Comparison of ENCODE assay signal across 8 cellular contexts in the genomic region with DNA sequence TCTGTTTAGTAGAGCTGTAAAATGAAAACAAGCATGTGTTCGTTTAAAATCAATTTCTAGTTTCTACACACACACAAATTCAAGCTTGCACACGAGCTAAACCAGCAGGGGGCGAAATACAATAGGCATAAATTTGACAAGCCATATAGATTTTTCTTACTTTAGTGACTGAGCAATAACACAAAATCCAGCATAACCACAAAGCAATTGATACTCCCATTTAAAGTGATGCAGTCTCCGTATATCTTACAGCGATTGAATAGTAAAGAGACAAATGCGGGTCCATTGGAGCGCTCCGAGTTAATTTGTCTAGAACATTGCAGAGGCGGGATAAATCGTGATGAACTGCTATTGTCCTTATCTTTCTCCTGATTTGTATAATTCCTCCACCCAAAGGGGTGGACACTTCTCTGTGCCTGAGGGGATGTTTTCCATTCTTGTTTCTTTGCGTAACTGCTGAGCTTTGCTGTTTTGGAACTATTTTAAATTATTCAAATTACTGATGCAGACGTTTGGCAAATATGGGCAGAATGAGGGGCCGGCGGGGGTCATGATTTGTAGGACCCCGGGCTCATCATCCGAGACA. TPM values are rescaled to one million over a fixed set of nuclear protein-coding genes. Genes with fewer than 3 reads are reported as not detected.
DNase-seq lines count a peak whose midpoint lies in the region; ATAC-seq and TF ChIP-seq lines count a peak whose summit lies in the region.

No MANE protein-coding gene starts in this region.

- no peaks in the 10 kb centered on the region for H3F3A ChIP-seq in Loucy (ENCODE audit: low read depth)

- H4K20me1 ChIP-seq in Loucy (ENCODE audit: insufficient read depth, low read length, poor library complexity, severe bottlenecking) = peaks cover 31% of the 10 kb centered on the region

- H2AFZ ChIP-seq in Loucy (ENCODE audit: low read length) = peak overlapping the region; percentile 97

- H3K4me1 ChIP-seq in Loucy (ENCODE audit: insufficient read depth, low read length, poor library complexity, severe bottlenecking) (peaks cover 40% of the 10 kb centered on the region), thoracic aorta (ENCODE audit: control insufficient read depth in 1 of 2, low read depth in 2 of 2) (peaks cover 0 to 3% of the 10 kb centered on the region in 2 donors)

- no peak overlapping the region for H3K27ac ChIP-seq in thoracic aorta

- DNase-seq in DMS153 treated with DMSO at 0.1 percent for 48 hours (lab: John Stamatoyannopoulos, UW; ENCODE audit: unreplicated experiment) (peak; percentile 83), SHP77 (lab: John Stamatoyannopoulos, UW) (peak; percentile 80 to 84), foreskin fibroblast (peak; percentile 71 to 91), omental fat pad (ENCODE audit: low spot score) (peak; percentile 53), thoracic aorta (ENCODE audit: low spot score) (no peak)
- DNase-seq in activated effector memory CD4-positive, alpha-beta T cell treated with anti-CD3 and anti-CD28 coated beads, Interleukin-2, amount 50 U/mL, for 16 hours = peak; percentile 86

- no peaks in the 10 kb centered on the region for H3K27me3 ChIP-seq in Loucy (ENCODE audit: insufficient read depth, low read length, poor library complexity, severe bottlenecking)
- no peaks in the 10 kb centered on the region for H3K27me3 ChIP-seq in thoracic aorta (replicated peaks; ENCODE audit: insufficient read depth)

- no peaks in the 10 kb centered on the region for H3K9me3 ChIP-seq in Loucy (ENCODE audit: insufficient read depth, low read depth, low read length)
- no peaks in the 10 kb centered on the region for H3K9me3 ChIP-seq in thoracic aorta

- no peaks in the 10 kb centered on the region for H3K9me2 ChIP-seq in Loucy (replicated peaks; ENCODE audit: low read depth, low read length)

- H3K36me3 ChIP-seq in Loucy (ENCODE audit: insufficient read depth, low read length) (no peaks in the 10 kb centered on the region), thoracic aorta (no peaks in the 10 kb centered on the region)

- H3K4me3 ChIP-seq in Loucy (ENCODE audit: low read length, poor library complexity, severe bottlenecking) (peak overlapping the region; percentile 91), foreskin fibroblast (ENCODE audit: low read depth in 1 of 2, low read length in 2 of 2) (peak overlapping the region; percentile 69 to 96), thoracic aorta (peak overlapping the region; percentile 95)

- H3K4me2 ChIP-seq in Loucy (ENCODE audit: low read depth, low read length, poor library complexity, severe bottlenecking) = peak overlapping the region; percentile 97

- ATAC-seq in omental fat pad (ENCODE audit: low FRiP score) (no peak), thoracic aorta (ENCODE audit: insufficient number of reproducible peaks, low FRiP score, low read depth) (no peak), HG02588 (IDR thresholded peaks at IDR 0.05; ENCODE audit: unreplicated experiment) (no peak)

- TF ChIP-seq CTCF in Loucy (conservative IDR thresholded peaks at IDR 0.05; ENCODE audit: low read length) (peak; percentile 91), foreskin fibroblast (IDR thresholded peaks at IDR 0.05; ENCODE audit: low read depth, low read length) (peak; percentile 77), omental fat pad (IDR thresholded peaks at IDR 0.05) (peak in 1 of 3 donors; percentile 14), thoracic aorta (IDR thresholded peaks at IDR 0.05) (peak; percentile 81)

- H3K9ac ChIP-seq in Loucy (ENCODE audit: low read depth, low read length, poor library complexity, severe bottlenecking) = peak overlapping the region; percentile 84

- peaks cover 37% of the 10 kb centered on the region for H3K79me2 ChIP-seq in Loucy (ENCODE audit: insufficient read depth, low read length)

RNA-seq across cellular contexts. Expression of a gene that starts 1.2 kb away (rescaled TPM):
- total RNA-seq in omental fat pad (10 to 100 TPM; 23.0 to 35.5 (median 27.7) TPM), thoracic aorta (10 to 100 TPM; 27.3 to 32.1 TPM)
